Comparison of ENCODE assay signal across 11 cellular contexts in genomic region chr10:118458957-118459641, GRCh38.
DNase-seq lines count a peak whose midpoint lies in the region; ATAC-seq and TF ChIP-seq lines count a peak whose summit lies in the region.
"Had no signal": no experiment of that assay in that cellular context is flagged by ENCODE, and none has a peak within 500 bp of the region (broad histone marks: within the 10 kb centered on the region; RNA-seq: fewer than 3 reads in every experiment).

No MANE protein-coding gene starts in this region.

- H3K36me3 ChIP-seq in mucosa of rectum (ENCODE audit: control insufficient read depth in 2 of 2, insufficient read depth in 2 of 2, low read length in 2 of 2) = no peaks in the 10 kb centered on the region
- no peaks in the 10 kb centered on the region for H3K36me3 ChIP-seq in thyroid gland
- H3K36me3 ChIP-seq: thoracic aorta had no signal

- TF ChIP-seq CTCF in HFFc6 (IDR thresholded peaks at IDR 0.05) (no peak), thyroid gland (IDR thresholded peaks at IDR 0.05) (no peak), dorsolateral prefrontal cortex (IDR thresholded peaks at IDR 0.05 in 54 of 56, conservative IDR thresholded peaks at IDR 0.05 in 2 of 56; ENCODE audit: low read depth in 1 of 56, partially characterized antibody in 56 of 56) (no peak)

- H3K9me3 Mint-ChIP-seq in activated CD4-positive, alpha-beta T cell treated with anti-CD3 and anti-CD28 coated beads, Interleukin-2, amount 10 ng/mL, durations not matched to agents 7 days and 5 days = no peaks in the 10 kb centered on the region
- no peaks in the 10 kb centered on the region for H3K9me3 Mint-ChIP-seq in HFFc6
- H3K9me3 Mint-ChIP-seq in activated T-helper 17 cell treated with anti-CD3 and anti-CD28 coated beads, Interleukin-2, amount 50 U/mL, for 72 hours = no peaks in the 10 kb centered on the region
- H3K9me3 Mint-ChIP-seq: mesothelial cell of epicardium had no signal

- H3K27me3 ChIP-seq in mucosa of rectum (ENCODE audit: control insufficient read depth in 2 of 2, insufficient read depth in 2 of 2, low read length in 2 of 2) (peaks cover 2 to 3% of the 10 kb centered on the region in 2 donors), thyroid gland (no peaks in the 10 kb centered on the region), dorsolateral prefrontal cortex (peaks cover 0 to 36% (median 6%) of the 10 kb centered on the region in 45 donors)

- H3K9ac ChIP-seq in mucosa of rectum (ENCODE audit: low read depth in 1 of 2, low read length in 2 of 2) = no peak overlapping the region
- H3K9ac ChIP-seq: SK-N-SH had no signal

- ATAC-seq in activated T-helper 17 cell treated with anti-CD3 and anti-CD28 coated beads, Interleukin-2, amount 50 U/mL, for 72 hours (replicated peaks) = no peak
- ATAC-seq in HG03159 (IDR thresholded peaks at IDR 0.05; ENCODE audit: unreplicated experiment) = no peak

- POLR2A ChIA-PET in activated CD4-positive, alpha-beta T cell treated with anti-CD3 and anti-CD28 coated beads, Interleukin-2, amount 10 ng/mL, durations not matched to agents 7 days and 5 days (lab: Charles Lee) = no interaction called here

- H3K27ac ChIP-seq in mucosa of rectum (ENCODE audit: low read depth in 2 of 2, low read length in 2 of 2) (peak overlapping the region in 1 of 2 donors; percentile 24), thyroid gland (no peak overlapping the region), dorsolateral prefrontal cortex (no peak overlapping the region)
- H3K27ac ChIP-seq: thoracic aorta had no signal

- H3K27ac Mint-ChIP-seq in activated CD4-positive, alpha-beta T cell treated with anti-CD3 and anti-CD28 coated beads, Interleukin-2, amount 10 ng/mL, durations not matched to agents 7 days and 5 days = no peak overlapping the region
- H3K27ac Mint-ChIP-seq in HFFc6 = no peak overlapping the region
- no peak overlapping the region for H3K27ac Mint-ChIP-seq in activated T-helper 17 cell treated with anti-CD3 and anti-CD28 coated beads, Interleukin-2, amount 50 U/mL, for 72 hours
- H3K27ac Mint-ChIP-seq: mesothelial cell of epicardium had no signal

- H3K4me3 Mint-ChIP-seq in activated CD4-positive, alpha-beta T cell treated with anti-CD3 and anti-CD28 coated beads, Interleukin-2, amount 10 ng/mL, durations not matched to agents 7 days and 5 days = peak overlapping the region; percentile 16
- peak overlapping the region; percentile 33; the same call in 1 of the 2 replicates for H3K4me3 Mint-ChIP-seq in HFFc6
- peak overlapping the region; percentile 40 for H3K4me3 Mint-ChIP-seq in activated T-helper 17 cell treated with anti-CD3 and anti-CD28 coated beads, Interleukin-2, amount 50 U/mL, for 72 hours
- H3K4me3 Mint-ChIP-seq: mesothelial cell of epicardium had no signal

- WGBS in thyroid gland, 2 donors = 56 to 58% methylated on average over 10 of the region's 10 CpGs

- no peak for DNase-seq in activated CD4-positive, alpha-beta T cell treated with anti-CD3 and anti-CD28 coated beads, Interleukin-2, amount 10 ng/mL, durations not matched to agents 7 days and 5 days
- DNase-seq in activated CD4-positive, alpha-beta T cell treated with anti-CD3 and anti-CD28 coated beads, Interleukin-2, amount 50 U/mL, for 1 hour = no peak
- DNase-seq in HFFc6 (no peak), thyroid gland (no peak), dorsolateral prefrontal cortex (no peak)

- H3K4me1 Mint-ChIP-seq in activated CD4-positive, alpha-beta T cell treated with anti-CD3 and anti-CD28 coated beads, Interleukin-2, amount 10 ng/mL, durations not matched to agents 7 days and 5 days = peaks cover 6% of the 10 kb centered on the region
- H3K4me1 Mint-ChIP-seq in HFFc6 (ENCODE audit: low read depth) = peaks cover 15% of the 10 kb centered on the region
- no peaks in the 10 kb centered on the region for H3K4me1 Mint-ChIP-seq in activated T-helper 17 cell treated with anti-CD3 and anti-CD28 coated beads, Interleukin-2, amount 50 U/mL, for 72 hours
- H3K4me1 Mint-ChIP-seq: mesothelial cell of epicardium had no signal

- H3K4me3 ChIP-seq in mucosa of rectum (ENCODE audit: low read length in 2 of 2) (peak overlapping the region; percentile 43 to 51), thyroid gland (replicated peaks in 1 of 3) (no peak overlapping the region), dorsolateral prefrontal cortex (peak overlapping the region in 5 of 59 donors; percentile 4 to 31 (median 22))
- H3K4me3 ChIP-seq: thoracic aorta had no signal

- H3K4me1 ChIP-seq in mucosa of rectum (ENCODE audit: control insufficient read depth in 2 of 2, insufficient read depth in 2 of 2, low read length in 2 of 2) (peaks cover 0 to 9% of the 10 kb centered on the region in 2 donors), thyroid gland (no peaks in the 10 kb centered on the region)

- intact Hi-C loops in thyroid gland (cut with DNase I) (loop anchor here (10.0 kb wide), 1 partner anchor 964 kb away; no protein-coding TSS in a partner anchor), dorsolateral prefrontal cortex (cut with DNase I) (loop anchor here in 1 of 2 donors (10.0 kb wide), 1 partner anchor 964 kb away; no protein-coding TSS in a partner anchor)

- peaks cover 26% of the 10 kb centered on the region for H3K27me3 Mint-ChIP-seq in activated CD4-positive, alpha-beta T cell treated with anti-CD3 and anti-CD28 coated beads, Interleukin-2, amount 10 ng/mL, durations not matched to agents 7 days and 5 days
- peaks cover 21% of the 10 kb centered on the region for H3K27me3 Mint-ChIP-seq in HFFc6 (ENCODE audit: insufficient read depth)
- peaks cover 41% of the 10 kb centered on the region for H3K27me3 Mint-ChIP-seq in activated T-helper 17 cell treated with anti-CD3 and anti-CD28 coated beads, Interleukin-2, amount 50 U/mL, for 72 hours

- CTCF ChIA-PET in activated CD4-positive, alpha-beta T cell treated with anti-CD3 and anti-CD28 coated beads, Interleukin-2, amount 10 ng/mL, durations not matched to agents 7 days and 5 days (lab: Charles Lee) = interaction anchor here (0.7 to 1.6 kb wide), 4 partner anchors 9 to 124 kb away, joined by 4 read pairs; no protein-coding TSS in a partner anchor

- no peak for TF ChIP-seq POLR2A in thyroid gland (IDR thresholded peaks at IDR 0.05)

- H3K9me3 ChIP-seq in mucosa of rectum (ENCODE audit: control insufficient read depth in 2 of 2, low read length in 2 of 2) (no peaks in the 10 kb centered on the region), thyroid gland (no peaks in the 10 kb centered on the region)
- H3K9me3 ChIP-seq: SK-N-SH, thoracic aorta had no signal

- no peaks in the 10 kb centered on the region for H3K36me3 Mint-ChIP-seq in activated CD4-positive, alpha-beta T cell treated with anti-CD3 and anti-CD28 coated beads, Interleukin-2, amount 10 ng/mL, durations not matched to agents 7 days and 5 days (ENCODE audit: low read depth)
- no peaks in the 10 kb centered on the region for H3K36me3 Mint-ChIP-seq in HFFc6 (ENCODE audit: low read depth)
- H3K36me3 Mint-ChIP-seq in activated T-helper 17 cell treated with anti-CD3 and anti-CD28 coated beads, Interleukin-2, amount 50 U/mL, for 72 hours (ENCODE audit: low read depth) = no peaks in the 10 kb centered on the region
- H3K36me3 Mint-ChIP-seq: mesothelial cell of epicardium had no signal

Comparison
In these comparisons a context has a peak if more than half of its experiments do, and no peak if none do; other contexts are left out.
1. H3K4me3 ChIP-seq: peak in mucosa of rectum (2 of 2); none in thyroid gland (0 of 3).
2. Peak in every context shown above with its lines, with median percentiles within 50 percentile points of each other: H3K4me3 Mint-ChIP-seq.